ENCODE assay signal across 10 cellular contexts in genomic region chr4:3767569-3768288, GRCh38. TPM values are rescaled to one million over a fixed set of nuclear protein-coding genes. Genes with fewer than 3 reads are reported as not detected.
A peak's percentile ranks its signal among the peaks of the same experiment; 100 is the strongest.
DNase-seq lines count a peak whose midpoint lies in the region; ATAC-seq and TF ChIP-seq lines count a peak whose summit lies in the region.
"Had no signal": no experiment of that assay in that cellular context is flagged by ENCODE, and none has a peak within 500 bp of the region (broad histone marks: within the 10 kb centered on the region; RNA-seq: fewer than 3 reads in every experiment).

No MANE protein-coding gene starts in this region.

- H3K9me3 ChIP-seq in smooth muscle cell (replicated peaks; ENCODE audit: low read depth): no peaks in the 10 kb centered on the region

- no peak overlapping the region for H3K4me3 ChIP-seq in smooth muscle cell

- H3K4me2 ChIP-seq in smooth muscle cell: no peak overlapping the region

- no peak for ATAC-seq in foreskin keratinocyte

- H3K4me3 Mint-ChIP-seq in T-helper 1 cell treated with Interleukin-12 subunit alpha and Interleukin-12 subunit beta and Interleukin-4 antibody, amounts not matched to agents 30 μg/mL and 1 μg/mL, for 36 hours: peak overlapping the region; percentile 42

- no peaks in the 10 kb centered on the region for H3K36me3 Mint-ChIP-seq in T-helper 1 cell treated with Interleukin-12 subunit alpha and Interleukin-12 subunit beta and Interleukin-4 antibody, amounts not matched to agents 30 μg/mL and 1 μg/mL, for 36 hours (ENCODE audit: low read depth)

- no peaks in the 10 kb centered on the region for H3K9me3 Mint-ChIP-seq in T-helper 1 cell treated with Interleukin-12 subunit alpha and Interleukin-12 subunit beta and Interleukin-4 antibody, amounts not matched to agents 30 μg/mL and 1 μg/mL, for 36 hours

- no peak overlapping the region for H3K9ac ChIP-seq in smooth muscle cell (ENCODE audit: low read depth)

- no peak overlapping the region for H2AFZ ChIP-seq in smooth muscle cell (ENCODE audit: low read depth)

- H4K20me1 ChIP-seq in smooth muscle cell (ENCODE audit: low read depth): no peaks in the 10 kb centered on the region

- H3K4me1 ChIP-seq in foreskin keratinocyte: no peaks in the 10 kb centered on the region
- H3K4me1 ChIP-seq in smooth muscle cell (ENCODE audit: low read depth): no peaks in the 10 kb centered on the region

- TF ChIP-seq CTCF in foreskin keratinocyte (conservative IDR thresholded peaks at IDR 0.05): peak; percentile 11
- TF ChIP-seq CTCF in smooth muscle cell (IDR thresholded peaks at IDR 0.05; ENCODE audit: borderline replicate concordance, insufficient read depth, poor library complexity, severe bottlenecking): peak; percentile 12

- no peaks in the 10 kb centered on the region for H3F3A ChIP-seq in smooth muscle cell (ENCODE audit: low read depth)

- peaks cover 40% of the 10 kb centered on the region for H3K27me3 ChIP-seq in foreskin keratinocyte
- H3K27me3 ChIP-seq in smooth muscle cell (ENCODE audit: low read depth): peaks cover 29% of the 10 kb centered on the region

- no peaks in the 10 kb centered on the region for H3K36me3 ChIP-seq in smooth muscle cell (ENCODE audit: low read depth)

- no peak overlapping the region for H3K27ac ChIP-seq in foreskin keratinocyte
- H3K27ac ChIP-seq in smooth muscle cell (ENCODE audit: low read depth): no peak overlapping the region
- H3K27ac ChIP-seq: C4-2B had no signal

- WGBS in smooth muscle cell (ENCODE audit: low lambda C conversion rate): 37% methylated on average over 39 of the region's 58 CpGs

- H3K4me1 Mint-ChIP-seq in T-helper 1 cell treated with Interleukin-12 subunit alpha and Interleukin-12 subunit beta and Interleukin-4 antibody, amounts not matched to agents 30 μg/mL and 1 μg/mL, for 36 hours (ENCODE audit: low read depth): peaks cover 2% of the 10 kb centered on the region

- H3K27me3 Mint-ChIP-seq in T-helper 1 cell treated with Interleukin-12 subunit alpha and Interleukin-12 subunit beta and Interleukin-4 antibody, amounts not matched to agents 30 μg/mL and 1 μg/mL, for 36 hours (ENCODE audit: low read depth): peaks cover 24% of the 10 kb centered on the region

- DNase-seq in T-helper 1 cell: no peak
- peak; percentile 86 for DNase-seq in SW480 (ENCODE audit: low spot score)
- DNase-seq in foreskin keratinocyte: no peak
- no peak for DNase-seq in smooth muscle cell (lab: John Stamatoyannopoulos, UW; ENCODE audit: unreplicated experiment)
- DNase-seq in stimulated activated naive CD4-positive, alpha-beta T cell (lab: John Stamatoyannopoulos, UW): no peak
- DNase-seq in GOT3 (lab: John Stamatoyannopoulos, UW): no peak
- DNase-seq in SK-N-DZ (ENCODE audit: low spot score): no peak
- DNase-seq: activated CD4-positive, CD25-positive, alpha-beta regulatory T cell had no signal

- no peaks in the 10 kb centered on the region for H3K79me2 ChIP-seq in smooth muscle cell (ENCODE audit: low read depth)

- H3K27ac Mint-ChIP-seq in T-helper 1 cell treated with Interleukin-12 subunit alpha and Interleukin-12 subunit beta and Interleukin-4 antibody, amounts not matched to agents 30 μg/mL and 1 μg/mL, for 36 hours: peak overlapping the region; percentile 31

RNA-seq across cellular contexts. Expression of gene ADRA2C, which starts 1.5 kb away (rescaled TPM):
- total RNA-seq in foreskin keratinocyte (0.04 and 0.10 TPM in 2 replicates), smooth muscle cell (1.6 and 1.7 TPM in 2 replicates)
- polyA plus RNA-seq in foreskin keratinocyte (0.08 and 0.13 TPM in 2 replicates), smooth muscle cell (0.53 and 1.5 TPM in 2 replicates)
- polyA plus RNA-seq in SK-N-DZ (2014; cell fraction: cytosol; rRNA removed): 8.4 and 13.6 TPM in 2 replicates
- 5.9 and 7.5 TPM in 2 replicates for polyA plus RNA-seq in SK-N-DZ (2014; cell fraction: nucleus; rRNA removed)
